8 cellular contexts compared by ENCODE assay signal in genomic region chr19:4722671-4723464, GRCh38. TPM values are rescaled to one million over a fixed set of nuclear protein-coding genes. Genes with fewer than 3 reads are reported as not detected.
DNase-seq lines count a peak whose midpoint lies in the region; ATAC-seq lines count a peak whose summit lies in the region.

No MANE protein-coding gene starts in this region.

- H3K4me1 Mint-ChIP-seq in T-helper 17 cell, result peaks cover 30% of the 10 kb centered on the region
- H3K4me1 Mint-ChIP-seq in natural killer cell treated with Interleukin-12 subunit alpha and Interleukin-12 subunit beta and Interleukin-15 and Interleukin-18, amount 100 ng/mL, for 72 hours (ENCODE audit: low read depth in 2 of 2), result peaks cover 33 to 35% of the 10 kb centered on the region in 2 donors

- intact Hi-C loops in sciatic nerve (cut with DNase I), result no loop called here

- H3K27me3 ChIP-seq in esophagus (ENCODE audit: control insufficient read depth in 1 of 2, insufficient read depth in 2 of 2, low read length in 2 of 2), result no peaks in the 10 kb centered on the region

- peak overlapping the region; percentile 96 to 97 for H3K4me3 ChIP-seq in esophagus (ENCODE audit: low read depth in 1 of 2, low read length in 2 of 2)

- H3K9me3 ChIP-seq in T-helper 17 cell (ENCODE audit: control insufficient read depth, low read length, poor library complexity, severe bottlenecking), result no peaks in the 10 kb centered on the region
- no peaks in the 10 kb centered on the region for H3K9me3 ChIP-seq in esophagus (ENCODE audit: control insufficient read depth in 2 of 2, insufficient read depth in 1 of 2, low read depth in 1 of 2, low read length in 1 of 2)

- peak; percentile 24 for ATAC-seq in HG02678 (IDR thresholded peaks at IDR 0.05; ENCODE audit: unreplicated experiment)
- no peak for ATAC-seq in T-helper 17 cell
- peak; percentile 0 to 31 for ATAC-seq in natural killer cell treated with Interleukin-12 subunit alpha and Interleukin-12 subunit beta and Interleukin-15 and Interleukin-18, amount 100 ng/mL, for 72 hours
- ATAC-seq in sciatic nerve, result no peak

- 2 to 3% methylated on average over 19 of the region's 19 CpGs for WGBS in esophagus, 2 donors

- H3K36me3 ChIP-seq in esophagus (ENCODE audit: control insufficient read depth in 2 of 2, insufficient read depth in 2 of 2, low read length in 1 of 2), result peaks cover 10 to 19% of the 10 kb centered on the region in 2 donors

- H3K9me3 Mint-ChIP-seq in natural killer cell treated with Interleukin-12 subunit alpha and Interleukin-12 subunit beta and Interleukin-15 and Interleukin-18, amount 100 ng/mL, for 72 hours, result no peaks in the 10 kb centered on the region

- no peaks in the 10 kb centered on the region for H3K36me3 Mint-ChIP-seq in T-helper 17 cell (ENCODE audit: low read depth)
- peaks cover 9% of the 10 kb centered on the region for H3K36me3 Mint-ChIP-seq in natural killer cell treated with Interleukin-12 subunit alpha and Interleukin-12 subunit beta and Interleukin-15 and Interleukin-18, amount 100 ng/mL, for 72 hours

- H3K4me1 ChIP-seq in esophagus (ENCODE audit: control insufficient read depth in 2 of 2, insufficient read depth in 2 of 2, low read length in 1 of 2), result peaks cover 0 to 9% of the 10 kb centered on the region in 2 donors

- H3K4me3 Mint-ChIP-seq in T-helper 17 cell, result peak overlapping the region; percentile 100
- H3K4me3 Mint-ChIP-seq in natural killer cell treated with Interleukin-12 subunit alpha and Interleukin-12 subunit beta and Interleukin-15 and Interleukin-18, amount 100 ng/mL, for 72 hours, result peak overlapping the region; percentile 98

- peak overlapping the region; percentile 98 for H3K27ac Mint-ChIP-seq in T-helper 17 cell
- H3K27ac Mint-ChIP-seq in natural killer cell treated with Interleukin-12 subunit alpha and Interleukin-12 subunit beta and Interleukin-15 and Interleukin-18, amount 100 ng/mL, for 72 hours, result peak overlapping the region; percentile 88 to 94

- no peaks in the 10 kb centered on the region for H3K27me3 Mint-ChIP-seq in T-helper 17 cell
- H3K27me3 Mint-ChIP-seq in natural killer cell treated with Interleukin-12 subunit alpha and Interleukin-12 subunit beta and Interleukin-15 and Interleukin-18, amount 100 ng/mL, for 72 hours, result no peaks in the 10 kb centered on the region

- DNase-seq in NCI-H82 (lab: John Stamatoyannopoulos, UW), result peak; percentile 33
- DNase-seq in NCI-H82 treated with DMSO at 0.1 percent for 48 hours (lab: John Stamatoyannopoulos, UW; ENCODE audit: unreplicated experiment), result no peak
- DNase-seq in T-helper 17 cell, result no peak
- DNase-seq in natural killer cell treated with Interleukin-12 subunit alpha and Interleukin-12 subunit beta and Interleukin-15 and Interleukin-18, amount 100 ng/mL, for 72 hours (ENCODE audit: low spot score), result no peak
- DNase-seq in sciatic nerve (ENCODE audit: low spot score), result no peak
- no peak for DNase-seq in mucosa of gallbladder (ENCODE audit: low spot score)

- peak overlapping the region; percentile 83 to 97 for H3K27ac ChIP-seq in esophagus (ENCODE audit: low read depth in 2 of 2, low read length in 1 of 2)

RNA-seq across cellular contexts. Expression of gene DPP9, which starts 0.8 kb away (rescaled TPM):
- 10 to 100 TPM; 84.1 to 91.8 TPM for total RNA-seq in T-helper 17 cell
- 10 to 100 TPM; 24.3 to 29.2 TPM for polyA plus RNA-seq in esophagus
- total RNA-seq in natural killer cell treated with Interleukin-12 subunit alpha and Interleukin-12 subunit beta and Interleukin-15 and Interleukin-18, amount 100 ng/mL, for 72 hours, result 100 to 1,000 TPM; 125 to 175 TPM
- 47.7 TPM for total RNA-seq in sciatic nerve
- 62.8 TPM for total RNA-seq in mucosa of gallbladder

RNA-seq across cellular contexts. Expression of gene MYDGF, which starts 52.7 kb away (rescaled TPM):
- 10 to 100 TPM; 33.9 to 37.9 TPM for total RNA-seq in T-helper 17 cell
- polyA plus RNA-seq in esophagus, result 10 to 100 TPM; 22.9 to 67.5 TPM
- total RNA-seq in natural killer cell treated with Interleukin-12 subunit alpha and Interleukin-12 subunit beta and Interleukin-15 and Interleukin-18, amount 100 ng/mL, for 72 hours, result 100 to 1,000 TPM; 107 to 195 TPM
- total RNA-seq in sciatic nerve, result 49.1 TPM
- total RNA-seq in mucosa of gallbladder, result 77.4 TPM

Comparison
In these comparisons a context has a peak if more than half of its experiments do, and no peak if none do; other contexts are left out.
1. ATAC-seq: peak in HG02678 (single experiment) and natural killer cell treated with Interleukin-12 subunit alpha and Interleukin-12 subunit beta and Interleukin-15 and Interleukin-18, amount 100 ng/mL, for 72 hours (2 of 2); none in T-helper 17 cell (single experiment) and sciatic nerve (single experiment).